Comparison of ENCODE assay signal across 24 cellular contexts in the genomic region with DNA sequence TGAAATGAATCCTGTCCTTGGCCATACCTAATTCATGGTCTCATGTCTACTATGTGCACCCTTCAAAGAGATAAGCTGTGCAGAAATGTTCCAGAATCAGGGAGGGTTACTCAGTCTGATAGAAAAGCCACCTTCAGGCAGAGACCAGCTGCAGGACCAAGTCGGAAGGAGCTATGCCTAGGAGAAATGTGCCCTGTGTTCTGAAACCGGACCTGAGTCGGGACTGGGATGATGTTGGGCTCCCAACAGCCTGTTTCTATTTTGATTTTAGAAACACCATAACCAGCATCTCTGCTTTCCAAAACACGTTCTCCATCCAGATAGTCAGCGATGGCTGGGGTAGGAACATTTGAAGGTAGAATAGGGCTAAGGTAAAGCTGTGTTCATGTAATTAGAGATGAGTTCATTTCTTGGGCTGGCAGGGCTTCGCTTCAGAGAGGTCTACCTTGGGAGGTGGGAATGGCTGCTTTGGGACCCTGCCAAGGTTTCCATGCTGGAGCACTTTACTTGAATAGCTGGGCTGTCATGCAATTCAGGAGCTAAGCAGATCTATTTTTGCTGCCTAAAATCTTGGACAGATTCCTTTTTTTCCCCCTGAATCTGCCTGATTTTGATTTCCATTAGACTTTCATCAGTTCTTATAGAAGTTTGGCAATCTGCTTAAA. TPM values are rescaled to one million over a fixed set of nuclear protein-coding genes. Genes with fewer than 3 reads are reported as not detected.
DNase-seq lines count a peak whose midpoint lies in the region; ATAC-seq, FAIRE-seq and TF ChIP-seq lines count a peak whose summit lies in the region.
"Had no signal": no experiment of that assay in that cellular context is flagged by ENCODE, and none has a peak within 500 bp of the region (broad histone marks: within the 10 kb centered on the region; RNA-seq: fewer than 3 reads in every experiment).

No MANE protein-coding gene starts in this region.

- peaks cover 11% of the 10 kb centered on the region; the same call in 1 of the 2 replicates for H4K20me1 ChIP-seq in GM23338 (replicated peaks; ENCODE audit: insufficient read depth)
- no peaks in the 10 kb centered on the region for H4K20me1 ChIP-seq in osteoblast (ENCODE audit: insufficient read depth, low read length)

- DNase-seq in GM23338 (ENCODE audit: low spot score) (no peak), NCI-H2107 (lab: John Stamatoyannopoulos, UW) (peak; percentile 12), osteoblast (ENCODE audit: insufficient read length, low spot score, missing footprints) (peak; percentile 34), urothelium cell line (ENCODE audit: low spot score) (no peak)
- DNase-seq: activated CD8-positive, alpha-beta T cell treated with anti-CD3 and anti-CD28 coated beads for 36 hours; activated naive CD4-positive, alpha-beta T cell; activated T-cell treated with anti-CD3 and anti-CD28 coated beads, Interleukin-2, amount 50 U/mL, for 24 hours; foreskin fibroblast; NCI-H1417 treated with DMSO at 0.1 percent for 48 hours; SK-N-SH; T-helper 9 cell had no signal

- no peaks in the 10 kb centered on the region for H3K9me3 ChIP-seq in osteoblast (ENCODE audit: low read depth, low read length)
- H3K9me3 ChIP-seq: right atrium auricular region, SK-N-SH had no signal

- H3K9me2 ChIP-seq in GM23338 (ENCODE audit: insufficient read depth) = no peaks in the 10 kb centered on the region
- H3K9me2 ChIP-seq: SK-N-SH had no signal

- no peaks in the 10 kb centered on the region for H3F3A ChIP-seq in GM23338 (replicated peaks; ENCODE audit: low read depth)

- H3K4me1 ChIP-seq in GM23338 (ENCODE audit: insufficient read depth) (peaks cover 56% of the 10 kb centered on the region), osteoblast (ENCODE audit: insufficient read depth, low read length) (no peaks in the 10 kb centered on the region)

- peaks cover 57% of the 10 kb centered on the region for H3K4me1 Mint-ChIP-seq in GM23338
- no peaks in the 10 kb centered on the region for H3K4me1 Mint-ChIP-seq in stimulated activated memory B cell treated with anti-CD40 and anti-IgM and Interleukin-4, amounts not matched to agents 10 μg/mL and 1 μg/mL and 100 μg/mL, for 72 hours

- no peak for ATAC-seq in GM23338
- ATAC-seq in stimulated activated memory B cell treated with anti-CD40 and anti-IgM and Interleukin-4, amounts not matched to agents 10 μg/mL and 1 μg/mL and 100 μg/mL, for 72 hours = no peak
- no peak for ATAC-seq in GM19035 (IDR thresholded peaks at IDR 0.05; ENCODE audit: unreplicated experiment)
- ATAC-seq in GM21786 (IDR thresholded peaks at IDR 0.05; ENCODE audit: unreplicated experiment) = no peak
- ATAC-seq: activated CD8-positive, alpha-beta T cell treated with anti-CD3 and anti-CD28 coated beads for 36 hours; HepG2; Panc1 had no signal

- no peak for FAIRE-seq in urothelium cell line (lab: Jason Lieb, UNC)
- FAIRE-seq: bronchial epithelial cell, GM12891, HepG2 had no signal

- peak overlapping the region; percentile 81 for H3K4me2 ChIP-seq in GM23338
- no peak overlapping the region for H3K4me2 ChIP-seq in osteoblast (ENCODE audit: insufficient read depth, low read length)
- H3K4me2 ChIP-seq: SK-N-SH had no signal

- no peak overlapping the region for H2AFZ ChIP-seq in GM23338
- H2AFZ ChIP-seq in osteoblast (ENCODE audit: low read length) = no peak overlapping the region

- peaks cover 18% of the 10 kb centered on the region for H3K27me3 Mint-ChIP-seq in GM23338 (ENCODE audit: insufficient read depth, low read depth, poor library complexity)
- peaks cover 21% of the 10 kb centered on the region for H3K27me3 Mint-ChIP-seq in stimulated activated memory B cell treated with anti-CD40 and anti-IgM and Interleukin-4, amounts not matched to agents 10 μg/mL and 1 μg/mL and 100 μg/mL, for 72 hours

- H3K27me3 ChIP-seq in GM23338 (ENCODE audit: insufficient read depth) = no peaks in the 10 kb centered on the region
- peaks cover 14% of the 10 kb centered on the region for H3K27me3 ChIP-seq in osteoblast (ENCODE audit: insufficient read depth, low read length)

- TF ChIP-seq CTCF in GM23338 (conservative IDR thresholded peaks at IDR 0.05; ENCODE audit: low read depth in 2 of 2) (no peak), osteoblast (IDR thresholded peaks at IDR 0.05; ENCODE audit: extremely low read depth, low read depth, low read length) (no peak)

- H3K9me3 Mint-ChIP-seq in GM23338 = no peaks in the 10 kb centered on the region
- H3K9me3 Mint-ChIP-seq in stimulated activated memory B cell treated with anti-CD40 and anti-IgM and Interleukin-4, amounts not matched to agents 10 μg/mL and 1 μg/mL and 100 μg/mL, for 72 hours = no peaks in the 10 kb centered on the region
- H3K9me3 Mint-ChIP-seq: activated CD8-positive, alpha-beta T cell treated with anti-CD3 and anti-CD28 coated beads for 36 hours; activated T-cell treated with anti-CD3 and anti-CD28 coated beads, Interleukin-2, amount 50 U/mL, for 24 hours; dendritic cell treated with granulocyte-macrophage colony-stimulating factor and Interleukin-4, amounts not matched to agents 40 ng/mL and 50 ng/mL, for 4 days had no signal

- no peaks in the 10 kb centered on the region; the same call in 1 of the 2 replicates for H3K36me3 ChIP-seq in GM23338 (ENCODE audit: insufficient read depth)
- H3K36me3 ChIP-seq in osteoblast (ENCODE audit: insufficient read depth, low read length) = no peaks in the 10 kb centered on the region
- H3K36me3 ChIP-seq: right atrium auricular region had no signal

- peak overlapping the region; percentile 87 for H3K4me3 Mint-ChIP-seq in GM23338
- H3K4me3 Mint-ChIP-seq in stimulated activated memory B cell treated with anti-CD40 and anti-IgM and Interleukin-4, amounts not matched to agents 10 μg/mL and 1 μg/mL and 100 μg/mL, for 72 hours = no peak overlapping the region
- H3K4me3 Mint-ChIP-seq: activated CD8-positive, alpha-beta T cell treated with anti-CD3 and anti-CD28 coated beads for 36 hours; activated T-cell treated with anti-CD3 and anti-CD28 coated beads, Interleukin-2, amount 50 U/mL, for 24 hours; dendritic cell treated with granulocyte-macrophage colony-stimulating factor and Interleukin-4, amounts not matched to agents 40 ng/mL and 50 ng/mL, for 4 days had no signal

- 0 out of 2 replicates have a peak overlapping the region, but pooled peaks have one; percentile 22 for H3K27ac ChIP-seq in GM23338 (ENCODE audit: low read depth)
- H3K27ac ChIP-seq in cingulate gyrus (ENCODE audit: low read depth, low read length) = peak overlapping the region; percentile 51
- H3K27ac ChIP-seq in osteoblast (ENCODE audit: low read depth, low read length) = no peak overlapping the region
- H3K27ac ChIP-seq: right atrium auricular region had no signal

- H3K79me2 ChIP-seq in GM23338 (replicated peaks; ENCODE audit: insufficient read depth) = peaks cover 91% of the 10 kb centered on the region
- no peaks in the 10 kb centered on the region for H3K79me2 ChIP-seq in osteoblast (ENCODE audit: insufficient read depth, low read length)

- no peak overlapping the region; the same call in 1 of the 2 replicates for H3K27ac Mint-ChIP-seq in GM23338
- no peak overlapping the region for H3K27ac Mint-ChIP-seq in stimulated activated memory B cell treated with anti-CD40 and anti-IgM and Interleukin-4, amounts not matched to agents 10 μg/mL and 1 μg/mL and 100 μg/mL, for 72 hours
- H3K27ac Mint-ChIP-seq: activated CD8-positive, alpha-beta T cell treated with anti-CD3 and anti-CD28 coated beads for 36 hours; activated T-cell treated with anti-CD3 and anti-CD28 coated beads, Interleukin-2, amount 50 U/mL, for 24 hours; CD14-positive monocyte; dendritic cell treated with granulocyte-macrophage colony-stimulating factor and Interleukin-4, amounts not matched to agents 40 ng/mL and 50 ng/mL, for 4 days had no signal

- peak overlapping the region; percentile 95 for H3K4me3 ChIP-seq in GM23338
- H3K4me3 ChIP-seq in osteoblast (ENCODE audit: insufficient read depth, low read length) = no peak overlapping the region
- H3K4me3 ChIP-seq: right atrium auricular region had no signal

- peaks cover 7% of the 10 kb centered on the region; the same call in 1 of the 3 replicates for H3K36me3 Mint-ChIP-seq in GM23338 (ENCODE audit: low read depth)
- no peaks in the 10 kb centered on the region for H3K36me3 Mint-ChIP-seq in stimulated activated memory B cell treated with anti-CD40 and anti-IgM and Interleukin-4, amounts not matched to agents 10 μg/mL and 1 μg/mL and 100 μg/mL, for 72 hours

TF ChIP-seq in GM23338, 12 proteins besides CTCF, POLR2A, EP300 and RAD21:
- no peak for TF ChIP-seq NANOG (IDR thresholded peaks at IDR 0.05; ENCODE audit: borderline replicate concordance)
- TF ChIP-seq ZNF114 (CRISPR knock-in tag; IDR thresholded peaks at IDR 0.05) = no peak
- TF ChIP-seq, protein P1, sequence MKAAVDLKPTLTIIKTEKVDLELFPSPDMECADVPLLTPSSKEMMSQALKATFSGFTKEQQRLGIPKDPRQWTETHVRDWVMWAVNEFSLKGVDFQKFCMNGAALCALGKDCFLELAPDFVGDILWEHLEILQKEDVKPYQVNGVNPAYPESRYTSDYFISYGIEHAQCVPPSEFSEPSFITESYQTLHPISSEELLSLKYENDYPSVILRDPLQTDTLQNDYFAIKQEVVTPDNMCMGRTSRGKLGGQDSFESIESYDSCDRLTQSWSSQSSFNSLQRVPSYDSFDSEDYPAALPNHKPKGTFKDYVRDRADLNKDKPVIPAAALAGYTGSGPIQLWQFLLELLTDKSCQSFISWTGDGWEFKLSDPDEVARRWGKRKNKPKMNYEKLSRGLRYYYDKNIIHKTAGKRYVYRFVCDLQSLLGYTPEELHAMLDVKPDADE (IDR thresholded peaks at IDR 0.05) = no peak
- no peak for TF ChIP-seq EZH2phosphoT487 (IDR thresholded peaks at IDR 0.05; ENCODE audit: unreplicated experiment)
- no peak for TF ChIP-seq ZNF331 (CRISPR knock-in tag; IDR thresholded peaks at IDR 0.05; ENCODE audit: low read depth)
- TF ChIP-seq CREB1 (CRISPR knock-in tag; IDR thresholded peaks at IDR 0.05; ENCODE audit: low read depth) = no peak
TF ChIP-seq in GM23338: peak in this region for 0.

RNA-seq across cellular contexts. Expression of a gene that starts 2.8 kb away (rescaled TPM):
- 49.3 and 74.9 TPM in 2 replicates for total RNA-seq in GM23338 (2014; rRNA removed; shearing (Covaris generic))
- polyA plus RNA-seq in GM23338 (2016; fragmentation: Nextera tagmentation; extraction: Ambion mirVana) = 20.0 and 23.8 TPM in 2 replicates
- total RNA-seq in osteoblast = under 0.01 and 0.59 TPM in 2 replicates
- total RNA-seq: activated CD8-positive, alpha-beta T cell treated with anti-CD3 and anti-CD28 coated beads for 36 hours; HepG2; myocyte had no signal
- polyA plus RNA-seq: AG04450, CD14-positive monocyte, HepG2, SK-N-SH had no signal

Comparison
In these comparisons a context has a peak if more than half of its experiments do, and no peak if none do; other contexts are left out.
1. DNase-seq: peak in NCI-H2107 (single experiment) and osteoblast (single experiment); none in GM23338 (single experiment) and urothelium cell line (single experiment).
2. RNA of a gene that starts 2.8 kb away (total RNA-seq): 49.3 to 74.9 TPM in GM23338; under 0.01 to 0.59 TPM in osteoblast; every median in the first group is over 10 times any median in the second.